ENCODE assay signal across 11 cellular contexts in the genomic region with DNA sequence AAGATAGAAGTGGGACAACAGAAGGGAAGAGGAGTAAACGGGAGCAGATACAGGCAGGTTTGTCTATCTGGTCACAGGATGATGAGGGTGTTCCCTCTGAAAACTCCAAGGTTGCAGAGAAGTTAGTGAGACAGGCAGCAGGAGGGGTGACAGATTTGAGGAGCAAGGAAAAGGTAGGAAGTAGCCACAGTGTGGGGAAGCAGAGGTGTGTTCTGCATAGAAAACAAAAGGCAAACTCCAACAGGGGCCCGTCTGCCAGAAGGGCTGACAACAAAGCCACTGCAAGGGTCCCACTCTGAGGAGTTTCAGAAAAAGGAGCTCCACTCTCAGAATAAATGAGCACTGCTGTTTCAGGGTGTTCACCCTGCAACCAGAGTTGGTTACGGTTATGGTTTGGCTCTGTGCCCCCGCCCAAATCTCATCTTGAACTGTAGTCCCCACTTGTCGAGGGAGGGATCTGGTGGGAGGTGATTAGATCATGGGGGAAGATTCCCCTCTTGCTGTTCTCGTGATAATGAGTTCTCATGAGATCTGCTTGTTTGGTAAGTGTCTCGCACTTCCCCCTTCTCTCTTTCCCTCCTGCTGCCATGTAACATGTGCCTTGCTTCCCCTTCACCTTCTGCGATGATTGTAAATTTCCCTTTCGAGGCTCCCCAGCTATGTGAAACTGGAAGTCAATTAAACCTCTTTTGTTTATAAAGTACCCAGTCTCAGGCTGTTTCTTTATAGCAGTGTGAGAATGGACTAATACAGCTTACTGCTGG. TPM values are rescaled to one million over a fixed set of nuclear protein-coding genes. Genes with fewer than 3 reads are reported as not detected.
DNase-seq lines count a peak whose midpoint lies in the region; ATAC-seq and TF ChIP-seq lines count a peak whose summit lies in the region.
"Had no signal": no experiment of that assay in that cellular context is flagged by ENCODE, and none has a peak within 500 bp of the region (broad histone marks: within the 10 kb centered on the region; RNA-seq: fewer than 3 reads in every experiment).

No MANE protein-coding gene starts in this region.

- TF ChIP-seq CTCF in colonic mucosa (IDR thresholded peaks at IDR 0.05), result no peak

- H3K27ac Mint-ChIP-seq in memory B cell, result no peak overlapping the region
- H3K27ac Mint-ChIP-seq: activated naive CD8-positive, alpha-beta T cell treated with anti-CD3 and anti-CD28 coated beads for 36 hours had no signal

- no peaks in the 10 kb centered on the region for H3K9me3 Mint-ChIP-seq in memory B cell
- H3K9me3 Mint-ChIP-seq: activated naive CD8-positive, alpha-beta T cell treated with anti-CD3 and anti-CD28 coated beads for 36 hours had no signal

- H3K27me3 ChIP-seq in colonic mucosa, result no peaks in the 10 kb centered on the region
- H3K27me3 ChIP-seq: BLaER1 had no signal

- no peaks in the 10 kb centered on the region for H3K4me1 ChIP-seq in colonic mucosa
- H3K4me1 ChIP-seq: BLaER1 had no signal

- H3K4me3 ChIP-seq in colonic mucosa, result no peak overlapping the region
- H3K4me3 ChIP-seq: BLaER1 had no signal

- H3K9me3 ChIP-seq in colonic mucosa, result no peaks in the 10 kb centered on the region
- H3K9me3 ChIP-seq: BLaER1 had no signal

- H3K36me3 ChIP-seq in colonic mucosa, result no peaks in the 10 kb centered on the region
- H3K36me3 ChIP-seq: BLaER1 had no signal

- H3K27ac ChIP-seq in colonic mucosa, result no peak overlapping the region
- H3K27ac ChIP-seq: BLaER1, VCaP had no signal

- DNase-seq in OCI-M1 (lab: John Stamatoyannopoulos, UW) (peak; percentile 84), memory B cell (ENCODE audit: low spot score in 2 of 2) (no peak), colonic mucosa (no peak), NCI-H146 treated with DMSO at 0.1 percent for 48 hours (lab: John Stamatoyannopoulos, UW; ENCODE audit: unreplicated experiment) (no peak), SW480 (ENCODE audit: low spot score) (no peak)
- DNase-seq: activated naive CD8-positive, alpha-beta T cell treated with anti-CD3 and anti-CD28 coated beads for 36 hours had no signal

- H3K9ac ChIP-seq in colonic mucosa (ENCODE audit: low read depth in 2 of 2, low read length in 2 of 2), result no peak overlapping the region
- H3K9ac ChIP-seq: BLaER1 had no signal

- H3K4me1 Mint-ChIP-seq in memory B cell, result no peaks in the 10 kb centered on the region
- H3K4me1 Mint-ChIP-seq: activated naive CD8-positive, alpha-beta T cell treated with anti-CD3 and anti-CD28 coated beads for 36 hours had no signal

- H3K4me3 Mint-ChIP-seq in memory B cell, result no peak overlapping the region
- H3K4me3 Mint-ChIP-seq: activated naive CD8-positive, alpha-beta T cell treated with anti-CD3 and anti-CD28 coated beads for 36 hours had no signal

- ATAC-seq in GM18867 (IDR thresholded peaks at IDR 0.05; ENCODE audit: unreplicated experiment) (peak; percentile 78), HG03064 (IDR thresholded peaks at IDR 0.05; ENCODE audit: low read depth, unreplicated experiment) (peak; percentile 67), memory B cell (ENCODE audit: low read depth) (peak; percentile 21), GM19328 (IDR thresholded peaks at IDR 0.05; ENCODE audit: unreplicated experiment) (no peak)

- H3K36me3 Mint-ChIP-seq in memory B cell, result no peaks in the 10 kb centered on the region
- H3K36me3 Mint-ChIP-seq: activated naive CD8-positive, alpha-beta T cell treated with anti-CD3 and anti-CD28 coated beads for 36 hours had no signal

- intact Hi-C loops in colonic mucosa (cut with DNase I), result loop anchor here (2.0 kb wide), 1 partner anchor 23 kb away; no protein-coding TSS in a partner anchor

- peaks cover 14% of the 10 kb centered on the region for H3K27me3 Mint-ChIP-seq in memory B cell

RNA-seq across cellular contexts. Expression of gene SMAD9, which starts 32.1 kb away (rescaled TPM):
- 1 to 10 TPM; 6.5 to 7.8 TPM for total RNA-seq in colonic mucosa
